In genomic region chr16:3781421-3781820, GRCh38 we compare ENCODE assay signal across 25 cellular contexts.
"Had no signal": no experiment of that assay in that cellular context is flagged by ENCODE, and none has a peak within 500 bp of the region (broad histone marks: within the 10 kb centered on the region; RNA-seq: fewer than 3 reads in every experiment).

No MANE protein-coding gene starts in this region.

- H3K27me3 ChIP-seq: dorsolateral prefrontal cortex, gastroesophageal sphincter, heart right ventricle, left lung, right atrium auricular region, sigmoid colon, spleen, tibial nerve, upper lobe of left lung had no signal

- H3K9me3 ChIP-seq: gastroesophageal sphincter, heart right ventricle, left lung, prostate gland, right atrium auricular region, sigmoid colon, spleen, thoracic aorta, tibial nerve, upper lobe of left lung had no signal

- H3K27ac ChIP-seq: epithelial cell of prostate, gastroesophageal sphincter, heart right ventricle, left lung, prostate gland, right atrium auricular region, sigmoid colon, spleen, tibial nerve, upper lobe of left lung had no signal

- H3K4me1 Mint-ChIP-seq: nephron had no signal

- H3K4me3 ChIP-seq: dorsolateral prefrontal cortex, gastroesophageal sphincter, heart right ventricle, left lung, prostate gland, right atrium auricular region, sigmoid colon, spleen, thoracic aorta, tibial nerve, upper lobe of left lung had no signal

- ATAC-seq: esophagus mucosa; gastroesophageal sphincter; heart right ventricle; left cardiac atrium; left lung; naive thymus-derived CD4-positive, alpha-beta T cell had no signal

- H3K4me3 Mint-ChIP-seq: naive thymus-derived CD4-positive, alpha-beta T cell; nephron had no signal

- H3K27ac Mint-ChIP-seq: nephron had no signal

- DNase-seq: dorsolateral prefrontal cortex; effector CD4-positive, alpha-beta T cell; foreskin fibroblast; glutamatergic neuron; heart right ventricle; hippocampal formation; left cardiac atrium; left lung; mesendoderm; midbrain; naive thymus-derived CD4-positive, alpha-beta T cell; nucleus accumbens; sigmoid colon; spleen; stimulated activated CD4-positive, alpha-beta T cell treated with anti-CD3 and anti-CD28 coated beads, Interleukin-4, amount 100 ng/mL, for 4 hours; stimulated activated naive CD4-positive, alpha-beta T cell treated with Interleukin-2 at 50 U/mL for 16 hours; upper lobe of left lung had no signal

- H3K9me3 Mint-ChIP-seq: naive thymus-derived CD4-positive, alpha-beta T cell; nephron had no signal

- H3K27me3 Mint-ChIP-seq: naive thymus-derived CD4-positive, alpha-beta T cell had no signal

- H3K4me1 ChIP-seq: left lung, prostate gland, right atrium auricular region, sigmoid colon, upper lobe of left lung had no signal
